8 cellular contexts compared by ENCODE assay signal in the genomic region with DNA sequence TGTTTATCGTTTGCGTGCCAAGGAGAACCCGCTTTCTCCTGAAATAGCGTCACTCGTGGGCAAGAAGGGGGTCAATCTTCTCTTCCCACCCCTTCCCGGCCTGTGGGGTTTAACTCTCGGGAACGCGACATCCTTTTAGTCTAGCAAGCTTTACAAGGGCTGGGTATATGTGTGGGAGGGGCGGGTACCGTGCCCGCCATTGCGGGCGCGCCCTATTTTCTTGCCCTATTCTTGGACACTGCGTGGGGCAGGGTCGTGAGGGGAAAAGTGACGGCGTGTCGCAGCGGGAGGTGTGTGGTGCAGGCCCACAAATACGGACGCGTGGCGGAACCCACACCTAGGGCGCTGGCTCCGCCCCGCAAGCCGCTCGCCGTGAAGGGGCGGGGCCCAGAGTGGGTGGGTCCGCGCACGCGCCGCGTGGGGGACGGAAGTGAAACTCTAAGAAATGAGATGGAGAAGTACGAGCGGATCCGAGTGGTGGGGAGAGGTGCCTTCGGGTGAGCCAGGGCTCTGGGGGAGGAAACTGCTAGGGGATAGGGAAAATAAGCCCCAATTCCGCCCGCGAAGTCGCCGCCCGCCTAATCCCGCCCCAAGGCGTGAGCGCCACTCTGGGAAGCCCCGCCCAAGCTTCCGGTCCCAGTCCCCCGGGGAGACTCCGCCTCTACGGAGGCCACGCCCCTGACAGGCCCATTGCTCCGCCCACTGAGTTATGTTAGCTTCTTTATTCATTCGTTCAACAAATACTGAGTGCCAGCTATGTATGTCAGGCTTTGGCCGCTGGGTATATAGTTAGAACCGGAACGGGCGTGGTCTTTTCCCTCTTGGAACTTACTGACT. TPM values are rescaled to one million over a fixed set of nuclear protein-coding genes. Genes with fewer than 3 reads are reported as not detected.
DNase-seq lines count a peak whose midpoint lies in the region; ATAC-seq lines count a peak whose summit lies in the region.

A gene (plus strand): TSS at position 425 of the 837 bp plus-strand sequence. CDS start 26 bp downstream, at position 451.

- peaks cover 20% of the 10 kb centered on the region for H3K4me1 ChIP-seq in CD8-positive, alpha-beta memory T cell (ENCODE audit: insufficient read depth, low read length)
- peaks cover 19% of the 10 kb centered on the region for H3K4me1 ChIP-seq in mesenchymal stem cell (ENCODE audit: control insufficient read depth, insufficient read depth, low read depth, low read length)

- H3K9me3 Mint-ChIP-seq in CD8-positive, alpha-beta memory T cell, result no peaks in the 10 kb centered on the region
- H3K9me3 Mint-ChIP-seq in effector memory CD8-positive, alpha-beta T cell, result no peaks in the 10 kb centered on the region

- H3K9me3 ChIP-seq in CD8-positive, alpha-beta memory T cell (ENCODE audit: low read length), result no peaks in the 10 kb centered on the region
- no peaks in the 10 kb centered on the region for H3K9me3 ChIP-seq in mesenchymal stem cell (ENCODE audit: control insufficient read depth, low read length)

- POLR2A ChIA-PET in CD8-positive, alpha-beta memory T cell (lab: Charles Lee), result interaction anchor here (0.5 to 4.3 kb wide), 9 partner anchors 9 to 411 kb away, joined by 4 to 128 read pairs (median 4); a partner anchor contains a TSS

- H3K4me3 ChIP-seq in CD8-positive, alpha-beta memory T cell (ENCODE audit: low read length), result peak within 1 kb of the TSS; percentile 91
- peak within 1 kb of the TSS; percentile 82 to 99 for H3K4me3 ChIP-seq in mesenchymal stem cell (ENCODE audit: insufficient read depth in 1 of 2, low read depth in 1 of 2, low read length in 2 of 2)

- H2BK12ac ChIP-seq in mesenchymal stem cell (ENCODE audit: low read length in 2 of 2), result peak within 1 kb of the TSS in 1 of 2 experiments; percentile 74

- peak within 1 kb of the TSS; percentile 91 for H3K9ac ChIP-seq in mesenchymal stem cell (ENCODE audit: low read length)

- H3K36me3 ChIP-seq in CD8-positive, alpha-beta memory T cell (ENCODE audit: insufficient read depth, low read length), result peaks cover 7% of the 10 kb centered on the region
- H3K36me3 ChIP-seq in mesenchymal stem cell (ENCODE audit: control insufficient read depth in 1 of 2, insufficient read depth in 2 of 2, low read depth in 1 of 2, low read length in 2 of 2), result peaks cover 7 to 16% of the 10 kb centered on the region in 2 experiments

- H2BK120ac ChIP-seq in mesenchymal stem cell (ENCODE audit: low read depth, low read length), result peak within 1 kb of the TSS; percentile 44

- peak within 1 kb of the TSS; percentile 1 to 26 for H3K23ac ChIP-seq in mesenchymal stem cell (ENCODE audit: low read length in 2 of 2)

- peak within 1 kb of the TSS; percentile 78 to 84 for H3K4ac ChIP-seq in mesenchymal stem cell (ENCODE audit: low read depth in 1 of 2, low read length in 2 of 2)

- peak within 1 kb of the TSS; percentile 94 to 99 (median 97) for H3K4me3 Mint-ChIP-seq in CD8-positive, alpha-beta memory T cell
- H3K4me3 Mint-ChIP-seq in effector memory CD8-positive, alpha-beta T cell, result peak within 1 kb of the TSS; percentile 99 to 100

- peaks cover 2% of the 10 kb centered on the region for H3K79me1 ChIP-seq in mesenchymal stem cell (replicated peaks; ENCODE audit: low read length, poor library complexity, severe bottlenecking)

- peak within 1 kb of the TSS; percentile 100 for H2BK5ac ChIP-seq in mesenchymal stem cell (ENCODE audit: low read depth, low read length, poor library complexity, severe bottlenecking)

- peak; percentile 95 to 98 (median 97) for DNase-seq in CD8-positive, alpha-beta memory T cell
- DNase-seq in HT1080 (ENCODE audit: low read depth) (peak; percentile 91), NOMO-1 (lab: John Stamatoyannopoulos, UW; ENCODE audit: unreplicated experiment in 2 of 2) (peak; percentile 97 to 100), mesenchymal stem cell (peak; percentile 95)
- DNase-seq in activated CD8-positive, alpha-beta memory T cell treated with anti-CD3 and anti-CD28 coated beads for 4 hours (ENCODE audit: low read depth in 2 of 2), result peak; percentile 96 to 97
- peak; percentile 99 to 100 (median 99) for DNase-seq in effector memory CD8-positive, alpha-beta T cell
- DNase-seq in stimulated activated CD4-positive, alpha-beta T cell treated with anti-CD3 and anti-CD28 coated beads, TNF-alpha, amount 100 ng/mL, for 48 hours (ENCODE audit: low read depth in 3 of 3), result peak; percentile 95 to 98 (median 97)

- H2BK15ac ChIP-seq in mesenchymal stem cell (ENCODE audit: low read depth, poor library complexity, severe bottlenecking), result peak within 1 kb of the TSS; percentile 94

- peak within 1 kb of the TSS; percentile 97 for H3K27ac ChIP-seq in CD8-positive, alpha-beta memory T cell (ENCODE audit: low read depth, low read length)
- peak within 1 kb of the TSS; percentile 100 for H3K27ac ChIP-seq in mesenchymal stem cell (ENCODE audit: low read length, poor library complexity, severe bottlenecking)

- H3K27me3 ChIP-seq in CD8-positive, alpha-beta memory T cell (ENCODE audit: insufficient read depth, low read length, poor library complexity, severe bottlenecking), result no peaks in the 10 kb centered on the region
- H3K27me3 ChIP-seq in mesenchymal stem cell (ENCODE audit: control insufficient read depth in 1 of 2, insufficient read depth in 1 of 2, low read length in 2 of 2), result no peaks in the 10 kb centered on the region

- under 1% methylated on average over 54 of the region's 64 CpGs for WGBS in mesenchymal stem cell

- peak; percentile 32 for ATAC-seq in GM19467 (IDR thresholded peaks at IDR 0.05; ENCODE audit: unreplicated experiment)
- ATAC-seq in effector memory CD8-positive, alpha-beta T cell (replicated peaks), result peak; percentile 63

- peak within 1 kb of the TSS; percentile 88 to 96 for H3K18ac ChIP-seq in mesenchymal stem cell (ENCODE audit: low read depth in 1 of 2, low read length in 2 of 2)

- CTCF ChIA-PET in CD8-positive, alpha-beta memory T cell (lab: Charles Lee), result interaction anchor here (1.4 to 14.8 kb wide), 16 partner anchors 9 to 388 kb away, joined by 3 to 579 read pairs (median 12); a partner anchor contains a TSS

- H4K8ac ChIP-seq in mesenchymal stem cell (ENCODE audit: low read length), result peak within 1 kb of the TSS; percentile 85

- peaks cover 38 to 52% (median 38%) of the 10 kb centered on the region in 3 donors for H3K4me1 Mint-ChIP-seq in CD8-positive, alpha-beta memory T cell
- peaks cover 32 to 38% of the 10 kb centered on the region in 2 donors for H3K4me1 Mint-ChIP-seq in effector memory CD8-positive, alpha-beta T cell (ENCODE audit: low read depth in 2 of 2)

- no peak within 1 kb of the TSS for H2AK5ac ChIP-seq in mesenchymal stem cell (ENCODE audit: low read length, severe bottlenecking)

- peak within 1 kb of the TSS in 1 of 2 experiments; percentile 73 for H3K14ac ChIP-seq in mesenchymal stem cell (ENCODE audit: low read length in 2 of 2)

- H3K27me3 Mint-ChIP-seq in CD8-positive, alpha-beta memory T cell, result peaks cover 0 to 5% of the 10 kb centered on the region in 2 donors
- H3K27me3 Mint-ChIP-seq in effector memory CD8-positive, alpha-beta T cell, result no peaks in the 10 kb centered on the region

- H4K91ac ChIP-seq in mesenchymal stem cell (ENCODE audit: low read length), result peak within 1 kb of the TSS; percentile 80

- H3K27ac Mint-ChIP-seq in CD8-positive, alpha-beta memory T cell, result peak within 1 kb of the TSS; percentile 98 to 100 (median 100)
- peak within 1 kb of the TSS; percentile 98 to 99 for H3K27ac Mint-ChIP-seq in effector memory CD8-positive, alpha-beta T cell

- H3K36me3 Mint-ChIP-seq in CD8-positive, alpha-beta memory T cell, result peaks cover 0 to 33% (median 6%) of the 10 kb centered on the region in 3 donors
- peaks cover 47% of the 10 kb centered on the region for H3K36me3 Mint-ChIP-seq in effector memory CD8-positive, alpha-beta T cell (ENCODE audit: insufficient read depth)

- H2AFZ ChIP-seq in mesenchymal stem cell (ENCODE audit: low read depth, low read length), result peak within 1 kb of the TSS; percentile 75

- peak within 1 kb of the TSS; percentile 93 for H3K4me2 ChIP-seq in mesenchymal stem cell (ENCODE audit: low read length, poor library complexity, severe bottlenecking)

RNA-seq across cellular contexts. Expression of the gene that starts here (rescaled TPM):
- total RNA-seq in CD8-positive, alpha-beta memory T cell, result 1 to 10 TPM; 8.0 to 8.8 TPM
- 2.5 TPM for polyA plus RNA-seq in CD8-positive, alpha-beta memory T cell
- 3.2 and 4.5 TPM in 2 replicates for total RNA-seq in HT1080 (2014; rRNA removed; shearing (Covaris generic))
- 2.0 and 2.3 TPM in 2 replicates for polyA plus RNA-seq in HT1080 (2015; cell fraction: cytosol; rRNA removed)
- polyA plus RNA-seq in HT1080 (2015; cell fraction: nucleus; rRNA removed), result 7.7 and 8.1 TPM in 2 replicates
- 2.2 TPM for polyA plus RNA-seq in mesenchymal stem cell (2013, experiment 1 of 2)
- polyA plus RNA-seq in mesenchymal stem cell (2013, experiment 2 of 2), result 2.2 TPM

Comparison
In these comparisons a context has a peak if more than half of its experiments do, and no peak if none do; other contexts are left out.
1. Peak in every context shown above with its lines: DNase-seq, ATAC-seq, H3K4me3 ChIP-seq and H3K27ac ChIP-seq.